33 cellular contexts compared by ENCODE assay signal in genomic region chr13:80515296-80515695, GRCh38.
"Had no signal": no experiment of that assay in that cellular context is flagged by ENCODE, and none has a peak within 500 bp of the region (broad histone marks: within the 10 kb centered on the region; RNA-seq: fewer than 3 reads in every experiment).

No MANE protein-coding gene starts in this region.

- H3K36me3 ChIP-seq: adrenal gland, ascending aorta, brain microvascular endothelial cell, breast epithelium, cardiac muscle cell had no signal

- H3K4me1 ChIP-seq: adrenal gland, ascending aorta, body of pancreas, breast epithelium had no signal

- H3K27me3 ChIP-seq: adrenal gland, ascending aorta, body of pancreas, brain microvascular endothelial cell, breast epithelium, cardiac muscle cell had no signal

- ATAC-seq: activated naive CD4-positive, alpha-beta T cell treated with anti-CD3 and anti-CD28 coated beads, Interleukin-2, amount 50 U/mL, for 72 hours; activated naive CD8-positive, alpha-beta T cell treated with anti-CD3 and anti-CD28 coated beads, Interleukin-2, amount 50 U/mL, for 24 hours; activated T-cell treated with anti-CD3 and anti-CD28 coated beads, Interleukin-2, amount 50 U/mL, for 4 hours; activated T-cell treated with anti-CD3 and anti-CD28 coated beads, Interleukin-2, amount 50 U/mL, for 72 hours; activated T-helper 17 cell treated with anti-CD3 and anti-CD28 coated beads, Interleukin-2, amount 50 U/mL, for 72 hours; body of pancreas had no signal

- H3K9me3 ChIP-seq: breast epithelium had no signal

- FAIRE-seq: astrocyte, bronchial epithelial cell had no signal

- H3K27ac ChIP-seq: adrenal gland, ascending aorta, body of pancreas, brain microvascular endothelial cell, breast epithelium, cardiac muscle cell had no signal

- DNase-seq: activated effector memory CD4-positive, alpha-beta T cell treated with anti-CD3 and anti-CD28 coated beads, Interleukin-2, amount 50 U/mL, for 16 hours; activated effector memory CD4-positive, alpha-beta T cell treated with Interleukin-2 at 50 U/mL for 16 hours; activated gamma-delta T cell; activated gamma-delta T cell treated with Interleukin-2 at 50 U/mL for 16 hours; activated naive CD4-positive, alpha-beta T cell; activated naive CD4-positive, alpha-beta T cell treated with anti-CD3 and anti-CD28 coated beads for 36 hours; activated naive CD4-positive, alpha-beta T cell treated with anti-CD3 and anti-CD28 coated beads, Interleukin-2, amount 10 ng/mL, durations not matched to agents 7 days and 5 days; activated naive CD4-positive, alpha-beta T cell treated with anti-CD3 and anti-CD28 coated beads, Interleukin-2, amount 50 U/mL, for 16 hours; activated naive CD4-positive, alpha-beta T cell treated with Interleukin-2 at 50 U/mL for 16 hours; activated naive CD8-positive, alpha-beta T cell treated with anti-CD3 and anti-CD28 coated beads for 36 hours; activated naive CD8-positive, alpha-beta T cell treated with anti-CD3 and anti-CD28 coated beads, Interleukin-2, amount 10 ng/mL, durations not matched to agents 7 days and 5 days; activated naive CD8-positive, alpha-beta T cell treated with anti-CD3 and anti-CD28 coated beads, Interleukin-2, amount 50 U/mL, for 24 hours; activated T-cell treated with anti-CD3 and anti-CD28 coated beads, Interleukin-2, amount 50 U/mL, for 24 hours; activated T-cell treated with anti-CD3 and anti-CD28 coated beads, Interleukin-2, amount 50 U/mL, for 4 hours; activated T-cell treated with anti-CD3 and anti-CD28 coated beads, Interleukin-2, amount 50 U/mL, for 48 hours; activated T-cell treated with anti-CD3 and anti-CD28 coated beads, Interleukin-2, amount 50 U/mL, for 72 hours; adrenal gland; amniotic stem cell; amygdala; anterior cingulate cortex; aorta; body of pancreas; brain microvascular endothelial cell; caudate nucleus; central memory CD4-positive, alpha-beta T cell; cerebellar nuclear complex had no signal

- H3K4me3 ChIP-seq: adrenal gland, ascending aorta, body of pancreas, breast epithelium, cardiac muscle cell had no signal
